ENCODE assay signal across 13 cellular contexts in genomic region chr9:89639367-89639795, GRCh38. TPM values are rescaled to one million over a fixed set of nuclear protein-coding genes. Genes with fewer than 3 reads are reported as not detected.
DNase-seq lines count a peak whose midpoint lies in the region; ATAC-seq and TF ChIP-seq lines count a peak whose summit lies in the region.
"Had no signal": no experiment of that assay in that cellular context is flagged by ENCODE, and none has a peak within 500 bp of the region (broad histone marks: within the 10 kb centered on the region; RNA-seq: fewer than 3 reads in every experiment).

No MANE protein-coding gene starts in this region.

- H3K27me3 ChIP-seq in heart right ventricle (no peaks in the 10 kb centered on the region), ovary (no peaks in the 10 kb centered on the region)

- H3K4me1 Mint-ChIP-seq in activated naive CD8-positive, alpha-beta T cell treated with anti-CD3 and anti-CD28 coated beads, Interleukin-2, amount 10 ng/mL, durations not matched to agents 7 days and 5 days: peaks cover 11% of the 10 kb centered on the region
- H3K4me1 Mint-ChIP-seq in activated naive CD8-positive, alpha-beta T cell treated with anti-CD3 and anti-CD28 coated beads for 36 hours: no peaks in the 10 kb centered on the region

- H3K27me3 Mint-ChIP-seq in activated naive CD8-positive, alpha-beta T cell treated with anti-CD3 and anti-CD28 coated beads, Interleukin-2, amount 10 ng/mL, durations not matched to agents 7 days and 5 days: peaks cover 3% of the 10 kb centered on the region
- H3K27me3 Mint-ChIP-seq in activated naive CD8-positive, alpha-beta T cell treated with anti-CD3 and anti-CD28 coated beads for 36 hours: peaks cover 4% of the 10 kb centered on the region

- peak in 3 of 9 donors; percentile 36 to 45 (median 37) for TF ChIP-seq CTCF in heart right ventricle (IDR thresholded peaks at IDR 0.05)
- peak in 1 of 3 donors; percentile 13 for TF ChIP-seq CTCF in ovary (IDR thresholded peaks at IDR 0.05)

- intact Hi-C loops in heart right ventricle (cut with DNase I) (no loop called here), ovary (cut with DNase I) (no loop called here)

- no peak overlapping the region for H3K27ac Mint-ChIP-seq in activated naive CD8-positive, alpha-beta T cell treated with anti-CD3 and anti-CD28 coated beads, Interleukin-2, amount 10 ng/mL, durations not matched to agents 7 days and 5 days
- no peak overlapping the region for H3K27ac Mint-ChIP-seq in activated naive CD8-positive, alpha-beta T cell treated with anti-CD3 and anti-CD28 coated beads for 36 hours
- H3K27ac Mint-ChIP-seq: nephron progenitor cell had no signal

- peak; percentile 18 for DNase-seq in activated naive CD8-positive, alpha-beta T cell treated with anti-CD3 and anti-CD28 coated beads, Interleukin-2, amount 10 ng/mL, durations not matched to agents 7 days and 5 days
- no peak for DNase-seq in activated naive CD8-positive, alpha-beta T cell treated with anti-CD3 and anti-CD28 coated beads for 36 hours
- DNase-seq in heart right ventricle: peak; percentile 75 to 84
- peak; percentile 75 to 89 (median 81) for DNase-seq in ovary
- DNase-seq in activated CD4-positive, alpha-beta T cell treated with anti-CD3 and anti-CD28 coated beads, Interleukin-2, amount 50 U/mL, for 48 hours: no peak
- DNase-seq in NCI-H748 (lab: John Stamatoyannopoulos, UW; ENCODE audit: unreplicated experiment): no peak
- DNase-seq: activated effector memory CD4-positive, alpha-beta T cell treated with Interleukin-2 at 50 U/mL for 16 hours; NCI-H2171; nephron progenitor cell; stimulated activated CD4-positive, alpha-beta T cell treated with anti-CD3 and anti-CD28 coated beads, Interleukin-4, amount 100 ng/mL, for 4 hours had no signal

- no peak for ATAC-seq in activated naive CD8-positive, alpha-beta T cell treated with anti-CD3 and anti-CD28 coated beads, Interleukin-2, amount 10 ng/mL, durations not matched to agents 7 days and 5 days (ENCODE audit: low read depth)
- peak; percentile 79 to 92 (median 84) for ATAC-seq in heart right ventricle
- ATAC-seq in HG03520 (IDR thresholded peaks at IDR 0.05; ENCODE audit: unreplicated experiment): no peak

- POLR2A ChIA-PET in activated naive CD8-positive, alpha-beta T cell treated with anti-CD3 and anti-CD28 coated beads, Interleukin-2, amount 10 ng/mL, durations not matched to agents 7 days and 5 days (lab: Charles Lee): no interaction called here

- H3K4me3 Mint-ChIP-seq in activated naive CD8-positive, alpha-beta T cell treated with anti-CD3 and anti-CD28 coated beads, Interleukin-2, amount 10 ng/mL, durations not matched to agents 7 days and 5 days: no peak overlapping the region
- H3K4me3 Mint-ChIP-seq in activated naive CD8-positive, alpha-beta T cell treated with anti-CD3 and anti-CD28 coated beads for 36 hours: no peak overlapping the region
- H3K4me3 Mint-ChIP-seq: nephron progenitor cell had no signal

- H3K9me3 ChIP-seq in heart right ventricle (no peaks in the 10 kb centered on the region), ovary (no peaks in the 10 kb centered on the region)

- H3K36me3 Mint-ChIP-seq in activated naive CD8-positive, alpha-beta T cell treated with anti-CD3 and anti-CD28 coated beads, Interleukin-2, amount 10 ng/mL, durations not matched to agents 7 days and 5 days: no peaks in the 10 kb centered on the region
- H3K36me3 Mint-ChIP-seq in activated naive CD8-positive, alpha-beta T cell treated with anti-CD3 and anti-CD28 coated beads for 36 hours: no peaks in the 10 kb centered on the region

- no peaks in the 10 kb centered on the region for H3K36me3 ChIP-seq in heart right ventricle
- no peaks in the 10 kb centered on the region for H3K36me3 ChIP-seq in ovary
- no peaks in the 10 kb centered on the region for H3K36me3 ChIP-seq in urinary bladder (ENCODE audit: insufficient read depth)

- H3K9me3 Mint-ChIP-seq in activated naive CD8-positive, alpha-beta T cell treated with anti-CD3 and anti-CD28 coated beads, Interleukin-2, amount 10 ng/mL, durations not matched to agents 7 days and 5 days: no peaks in the 10 kb centered on the region
- H3K9me3 Mint-ChIP-seq in activated naive CD8-positive, alpha-beta T cell treated with anti-CD3 and anti-CD28 coated beads for 36 hours: no peaks in the 10 kb centered on the region

- peak overlapping the region in 1 of 10 donors; percentile 11 for H3K4me3 ChIP-seq in heart right ventricle
- H3K4me3 ChIP-seq in ovary: peak overlapping the region; percentile 11
- no peak overlapping the region for H3K4me3 ChIP-seq in urinary bladder (ENCODE audit: low read depth, low read length)

- TF ChIP-seq EP300 in ovary (IDR thresholded peaks at IDR 0.05): no peak

- H3K4me1 ChIP-seq in heart right ventricle (peaks cover 13 to 41% (median 39%) of the 10 kb centered on the region in 9 donors), ovary (ENCODE audit: insufficient read depth) (peaks cover 24% of the 10 kb centered on the region), urinary bladder (ENCODE audit: insufficient read depth) (no peaks in the 10 kb centered on the region)

- WGBS in heart right ventricle, 2 donors: 16 to 42% methylated on average over 13 of the region's 13 CpGs
- WGBS in ovary, 3 donors: 4 to 7% (median 6%) methylated on average over 13 of the region's 13 CpGs
- 58% methylated on average over 13 of the region's 13 CpGs for WGBS in urinary bladder

- TF ChIP-seq POLR2A in ovary (IDR thresholded peaks at IDR 0.05): no peak

- H3K27ac ChIP-seq in heart right ventricle (peak overlapping the region; percentile 51 to 84 (median 76)), ovary (peak overlapping the region in 1 of 2 donors; percentile 47), urinary bladder (ENCODE audit: low read depth) (peak overlapping the region; percentile 23)
- H3K27ac ChIP-seq: KMS-11 had no signal

RNA-seq across cellular contexts. Expression of gene GADD45G, which starts 34.6 kb away (rescaled TPM):
- 10 to 100 TPM in 1 of 2 experiments, 1 to 10 TPM in 1; 8.9 to 10.1 TPM for total RNA-seq in activated naive CD8-positive, alpha-beta T cell treated with anti-CD3 and anti-CD28 coated beads, Interleukin-2, amount 10 ng/mL, durations not matched to agents 7 days and 5 days
- total RNA-seq in activated naive CD8-positive, alpha-beta T cell treated with anti-CD3 and anti-CD28 coated beads for 36 hours: 1 to 10 TPM; 1.4 to 1.8 TPM
- 10 to 100 TPM in 8 of 10 donors, 1 to 10 TPM in 2; 9.4 to 81.2 (median 19.6) TPM for total RNA-seq in heart right ventricle
- 100 to 1,000 TPM in 1 of 2 donors, 10 to 100 TPM in 1; 56.0 to 125 TPM for polyA plus RNA-seq in heart right ventricle
- 100 to 1,000 TPM in 1 of 7 donors, 10 to 100 TPM in 6; 15.7 to 126 (median 23.2) TPM for total RNA-seq in ovary
- 10 to 100 TPM in 1 of 2 donors, under 1 TPM in 1; 0.60 to 59.0 TPM for polyA plus RNA-seq in ovary
- total RNA-seq in urinary bladder: 3.9 TPM
- 25.5 TPM for polyA plus RNA-seq in urinary bladder

Comparison
In these comparisons a context has a peak if more than half of its experiments do, and no peak if none do; other contexts are left out.
1. DNase-seq: peak in activated naive CD8-positive, alpha-beta T cell treated with anti-CD3 and anti-CD28 coated beads, Interleukin-2, amount 10 ng/mL, durations not matched to agents 7 days and 5 days (single experiment), heart right ventricle (2 of 2) and ovary (5 of 5); none in activated naive CD8-positive, alpha-beta T cell treated with anti-CD3 and anti-CD28 coated beads for 36 hours (single experiment), activated CD4-positive, alpha-beta T cell treated with anti-CD3 and anti-CD28 coated beads, Interleukin-2, amount 50 U/mL, for 48 hours (0 of 2) and NCI-H748 (single experiment).
2. ATAC-seq: peak in heart right ventricle (8 of 8); none in activated naive CD8-positive, alpha-beta T cell treated with anti-CD3 and anti-CD28 coated beads, Interleukin-2, amount 10 ng/mL, durations not matched to agents 7 days and 5 days (single experiment) and HG03520 (single experiment).